ENCODE assay signal across 1 cellular context in genomic region chr4:183100827-183101226, GRCh38.
TF ChIP-seq lines count a peak whose summit lies in the region.

No MANE protein-coding gene starts in this region.

TF ChIP-seq in HCT116, 20 proteins besides CTCF, POLR2A, EP300 and RAD21 (continued from another document):
- TF ChIP-seq REST (IDR thresholded peaks at IDR 0.05; ENCODE audit: low read depth) = no peak
- no peak for TF ChIP-seq EZH2phosphoT487 (IDR thresholded peaks at IDR 0.05; ENCODE audit: borderline replicate concordance)
